ENCODE assay signal across 10 cellular contexts in genomic region chr6:35669441-35669776, GRCh38. TPM values are rescaled to one million over a fixed set of nuclear protein-coding genes. Genes with fewer than 3 reads are reported as not detected.
A peak's percentile ranks its signal among the peaks of the same experiment; 100 is the strongest.
DNase-seq lines count a peak whose midpoint lies in the region; ATAC-seq and TF ChIP-seq lines count a peak whose summit lies in the region.
"Had no signal": no experiment of that assay in that cellular context is flagged by ENCODE, and none has a peak within 500 bp of the region (broad histone marks: within the 10 kb centered on the region; RNA-seq: fewer than 3 reads in every experiment).

No MANE protein-coding gene starts in this region.

- H3K4ac ChIP-seq in IMR-90 (ENCODE audit: low read depth, low read length): no peak overlapping the region

- peaks cover 56% of the 10 kb centered on the region for H3K4me1 Mint-ChIP-seq in CD4-positive, alpha-beta T cell (ENCODE audit: low read depth)
- peaks cover 71% of the 10 kb centered on the region for H3K4me1 Mint-ChIP-seq in activated naive CD8-positive, alpha-beta T cell treated with anti-CD3 and anti-CD28 coated beads, Interleukin-2, amount 50 U/mL, for 24 hours

- H2BK20ac ChIP-seq in IMR-90 (ENCODE audit: low read depth, low read length): no peak overlapping the region

- no peak overlapping the region for H3K18ac ChIP-seq in IMR-90 (ENCODE audit: low read depth, low read length)

- no peak overlapping the region; the same call in 1 of the 2 replicates for H3K4me3 ChIP-seq in IMR-90 (ENCODE audit: insufficient read depth, low read depth, low read length)
- no peak overlapping the region for H3K4me3 ChIP-seq in mucosa of descending colon

- DNase-seq in CD4-positive, alpha-beta T cell: no peak
- peak; percentile 64 for DNase-seq in IMR-90
- DNase-seq in activated naive CD8-positive, alpha-beta T cell treated with anti-CD3 and anti-CD28 coated beads, Interleukin-2, amount 50 U/mL, for 24 hours: no peak
- DNase-seq in mucosa of descending colon: no peak
- no peak for DNase-seq in central memory CD4-positive, alpha-beta T cell
- DNase-seq in AG08396 (ENCODE audit: low spot score): no peak
- DNase-seq in superior temporal gyrus (ENCODE audit: extremely low spot score): no peak
- DNase-seq: MV-4-11, occipital lobe had no signal

- no peak for TF ChIP-seq RAD21 in IMR-90 (IDR thresholded peaks at IDR 0.05; ENCODE audit: low read length)

- no peak overlapping the region for H2AK9ac ChIP-seq in IMR-90 (replicated peaks; ENCODE audit: low read depth, low read length, poor library complexity)

- H3K27ac Mint-ChIP-seq in CD4-positive, alpha-beta T cell: peak overlapping the region; percentile 91
- peak overlapping the region; percentile 90 for H3K27ac Mint-ChIP-seq in activated naive CD8-positive, alpha-beta T cell treated with anti-CD3 and anti-CD28 coated beads, Interleukin-2, amount 50 U/mL, for 24 hours

- no peak overlapping the region for H2BK15ac ChIP-seq in IMR-90 (ENCODE audit: low read depth, low read length)

- TF ChIP-seq POLR2A in IMR-90 (IDR thresholded peaks at IDR 0.05; ENCODE audit: low read depth, low read length): no peak

- H2AFZ ChIP-seq in IMR-90 (replicated peaks; ENCODE audit: low read length, poor library complexity): no peak overlapping the region

- H3K9me3 Mint-ChIP-seq in CD4-positive, alpha-beta T cell: no peaks in the 10 kb centered on the region
- no peaks in the 10 kb centered on the region for H3K9me3 Mint-ChIP-seq in activated naive CD8-positive, alpha-beta T cell treated with anti-CD3 and anti-CD28 coated beads, Interleukin-2, amount 50 U/mL, for 24 hours

- H4K20me1 ChIP-seq in IMR-90 (ENCODE audit: insufficient read depth, low read length): no peaks in the 10 kb centered on the region

- no peak overlapping the region for H4K5ac ChIP-seq in IMR-90 (ENCODE audit: low read depth, low read length)

- H3K27me3 Mint-ChIP-seq in CD4-positive, alpha-beta T cell: no peaks in the 10 kb centered on the region
- H3K27me3 Mint-ChIP-seq in activated naive CD8-positive, alpha-beta T cell treated with anti-CD3 and anti-CD28 coated beads, Interleukin-2, amount 50 U/mL, for 24 hours: no peaks in the 10 kb centered on the region

- H2BK5ac ChIP-seq in IMR-90 (ENCODE audit: low read depth, low read length, poor library complexity, severe bottlenecking): peak overlapping the region; percentile 96

- H3K27ac ChIP-seq in CD4-positive, alpha-beta T cell (ENCODE audit: low read depth, low read length): peak overlapping the region; percentile 26
- peak overlapping the region; percentile 52; the same call in 1 of the 2 replicates for H3K27ac ChIP-seq in IMR-90 (ENCODE audit: insufficient read depth, low read length)

- 0 out of 2 replicates have a peak overlapping the region, but pooled peaks have one; percentile 3 for H4K91ac ChIP-seq in IMR-90 (ENCODE audit: insufficient read depth, low read depth, low read length)

- H3K36me3 ChIP-seq in IMR-90 (ENCODE audit: control insufficient read depth, insufficient read depth, low read length): no peaks in the 10 kb centered on the region
- H3K36me3 ChIP-seq in mucosa of descending colon (ENCODE audit: low read depth): no peaks in the 10 kb centered on the region

- H3K9ac ChIP-seq in IMR-90 (ENCODE audit: low read depth, low read length): peak overlapping the region; percentile 1; the same call in 1 of the 2 replicates

- no peak overlapping the region for H3K23ac ChIP-seq in IMR-90 (ENCODE audit: low read depth, low read length)

- TF ChIP-seq CTCF in CD4-positive, alpha-beta T cell (IDR thresholded peaks at IDR 0.05): no peak
- TF ChIP-seq CTCF in IMR-90 (conservative IDR thresholded peaks at IDR 0.05; ENCODE audit: low read depth, low read length) (no peak), mucosa of descending colon (IDR thresholded peaks at IDR 0.05) (no peak)

- CTCF ChIA-PET in CD4-positive, alpha-beta T cell (lab: Charles Lee): interaction anchor here (1.5 to 2.7 kb wide), 3 partner anchors 11 to 68 kb away, joined by 6 to 14 read pairs (median 10); no protein-coding TSS in a partner anchor
- CTCF ChIA-PET in IMR-90 (lab: Yijun Ruan, JAX): interaction anchor here (0.6 to 1.1 kb wide), 2 partner anchors 11 to 117 kb away, joined by 3 read pairs; no protein-coding TSS in a partner anchor

- H3K56ac ChIP-seq in IMR-90 (ENCODE audit: extremely low read depth, insufficient read depth, low read length): no peak overlapping the region

- no peaks in the 10 kb centered on the region for H3K27me3 ChIP-seq in CD4-positive, alpha-beta T cell (ENCODE audit: control insufficient read depth, insufficient read depth, low read length)
- H3K27me3 ChIP-seq in IMR-90 (ENCODE audit: control insufficient read depth, insufficient read depth, low read length): no peaks in the 10 kb centered on the region

- POLR2A ChIA-PET in CD4-positive, alpha-beta T cell (lab: Charles Lee): interaction anchor here (0.7 to 3.2 kb wide), 17 partner anchors 9 to 105 kb away, joined by 3 to 26 read pairs (median 4); partner anchors contain the start of gene FKBP5
- POLR2A ChIA-PET in IMR-90 (lab: Charles Lee; ENCODE audit: unreplicated experiment): no interaction called here

- H3K36me3 Mint-ChIP-seq in CD4-positive, alpha-beta T cell (ENCODE audit: low read depth): peaks cover 26% of the 10 kb centered on the region
- H3K36me3 Mint-ChIP-seq in activated naive CD8-positive, alpha-beta T cell treated with anti-CD3 and anti-CD28 coated beads, Interleukin-2, amount 50 U/mL, for 24 hours (ENCODE audit: low read depth): no peaks in the 10 kb centered on the region

- intact Hi-C loops in CD4-positive, alpha-beta T cell (cut with DNase I, micrococcal nuclease): loop anchor here (2.0 to 5.0 kb wide), 2 partner anchors 19 to 37 kb away; partner anchors contain the start of gene FKBP5 (in 1 of the 2)
- intact Hi-C loops in IMR-90 (cut with micrococcal nuclease) (loop anchor here (5.0 kb wide), 1 partner anchor 67 kb away; no protein-coding TSS in a partner anchor), mucosa of descending colon (cut with DNase I, micrococcal nuclease) (no loop called here)

- ATAC-seq in CD4-positive, alpha-beta T cell (ENCODE audit: poor library complexity): peak; percentile 72
- peak; percentile 84 for ATAC-seq in IMR-90 (ENCODE audit: low read depth)
- peak; percentile 61 for ATAC-seq in activated naive CD8-positive, alpha-beta T cell treated with anti-CD3 and anti-CD28 coated beads, Interleukin-2, amount 50 U/mL, for 24 hours
- ATAC-seq in mucosa of descending colon: peak; percentile 81
- no peak for ATAC-seq in GM21717 (IDR thresholded peaks at IDR 0.05; ENCODE audit: unreplicated experiment)

- no TSS peak for BruUV-seq in IMR-90 (replicated peaks; lab: Mats Ljungman, UMichigan)

- WGBS in IMR-90 (ENCODE audit: extremely low coverage in 2 of 2, insufficient read length in 1 of 2), 2 experiments: no CpG with 5 or more reads among the region's 1 CpG

- no peaks in the 10 kb centered on the region; the same call in none of the 2 replicates for H3K9me1 ChIP-seq in IMR-90 (ENCODE audit: insufficient read depth, low read length)

- no peak overlapping the region for H2BK120ac ChIP-seq in IMR-90 (ENCODE audit: low read depth, low read length)

- no peak overlapping the region for H2AK5ac ChIP-seq in IMR-90 (ENCODE audit: low read depth, low read length)

- in situ Hi-C loops in IMR-90 (cut with MboI; ENCODE audit: low sequenced_read_pairs): no loop called here

- dilution Hi-C loops in IMR-90 (cut with HindIII; ENCODE audit: low sequenced_read_pairs, unreplicated experiment): no loop called here

- peak overlapping the region; percentile 63 for H3K4me2 ChIP-seq in IMR-90 (ENCODE audit: low read depth, low read length)

- H3K4me3 Mint-ChIP-seq in CD4-positive, alpha-beta T cell: peak overlapping the region; percentile 82
- peak overlapping the region; percentile 79 for H3K4me3 Mint-ChIP-seq in activated naive CD8-positive, alpha-beta T cell treated with anti-CD3 and anti-CD28 coated beads, Interleukin-2, amount 50 U/mL, for 24 hours

- H4K8ac ChIP-seq in IMR-90 (ENCODE audit: low read depth in 2 of 2, low read length in 2 of 2): peak overlapping the region in 1 of 2 experiments; percentile 50; a peak in 1 of 4 replicates

- H3K14ac ChIP-seq in IMR-90 (replicated peaks; ENCODE audit: low read depth, low read length): no peak overlapping the region

- H3K4me1 ChIP-seq in IMR-90 (ENCODE audit: control insufficient read depth, insufficient read depth, low read length) (peaks cover 8% of the 10 kb centered on the region), mucosa of descending colon (ENCODE audit: low read depth) (peaks cover 19% of the 10 kb centered on the region)

- no peaks in the 10 kb centered on the region for H3K9me3 ChIP-seq in CD4-positive, alpha-beta T cell (ENCODE audit: control insufficient read depth, low read length)
- H3K9me3 ChIP-seq in IMR-90 (ENCODE audit: control insufficient read depth, insufficient read depth, low read length) (no peaks in the 10 kb centered on the region), mucosa of descending colon (no peaks in the 10 kb centered on the region)

- peaks cover 5 to 29% of the 10 kb centered on the region in 2 experiments for H3K79me1 ChIP-seq in IMR-90 (ENCODE audit: low read depth in 1 of 2, low read length in 2 of 2)

TF ChIP-seq in IMR-90, 13 proteins besides CTCF, POLR2A, EP300 and RAD21 (continues in another document):
- TF ChIP-seq, protein P1, sequence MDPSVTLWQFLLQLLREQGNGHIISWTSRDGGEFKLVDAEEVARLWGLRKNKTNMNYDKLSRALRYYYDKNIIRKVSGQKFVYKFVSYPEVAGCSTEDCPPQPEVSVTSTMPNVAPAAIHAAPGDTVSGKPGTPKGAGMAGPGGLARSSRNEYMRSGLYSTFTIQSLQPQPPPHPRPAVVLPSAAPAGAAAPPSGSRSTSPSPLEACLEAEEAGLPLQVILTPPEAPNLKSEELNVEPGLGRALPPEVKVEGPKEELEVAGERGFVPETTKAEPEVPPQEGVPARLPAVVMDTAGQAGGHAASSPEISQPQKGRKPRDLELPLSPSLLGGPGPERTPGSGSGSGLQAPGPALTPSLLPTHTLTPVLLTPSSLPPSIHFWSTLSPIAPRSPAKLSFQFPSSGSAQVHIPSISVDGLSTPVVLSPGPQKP (IDR thresholded peaks at IDR 0.05; ENCODE audit: borderline replicate concordance, low read depth, low read length): no peak
- TF ChIP-seq MAFK (IDR thresholded peaks at IDR 0.05; ENCODE audit: low read depth, low read length): no peak
- no peak for TF ChIP-seq MXI1 (IDR thresholded peaks at IDR 0.05; ENCODE audit: borderline replicate concordance, low read depth, low read length)
- no peak for TF ChIP-seq SMC3 (IDR thresholded peaks at IDR 0.05; ENCODE audit: low read depth, low read length)
- no peak for TF ChIP-seq FOS (IDR thresholded peaks at IDR 0.05; ENCODE audit: low read depth, low read length)
- TF ChIP-seq NFE2L2 (IDR thresholded peaks at IDR 0.05; ENCODE audit: low read depth, low read length): no peak
- no peak for TF ChIP-seq RFX5 (IDR thresholded peaks at IDR 0.05; ENCODE audit: low read depth, low read length)

RNA-seq across cellular contexts. Expression of gene FKBP5, which starts 19.3 kb away (rescaled TPM):
- total RNA-seq in CD4-positive, alpha-beta T cell: 10 to 100 TPM; 72.6 to 75.9 TPM
- 7.0 and 10.0 TPM in 2 replicates for total RNA-seq in IMR-90 (2012; rRNA removed)
- polyA plus RNA-seq in IMR-90 (2012; rRNA removed): 5.6 and 6.8 TPM in 2 replicates
- 1.2 and 2.7 TPM in 2 replicates for polyA plus RNA-seq in IMR-90 (2012; cell fraction: cytosol; rRNA removed)
- 0.62 and 3.4 TPM in 2 replicates for polyA plus RNA-seq in IMR-90 (2012; cell fraction: nucleus; rRNA removed; ENCODE audit: low replicate concordance)
- 100 to 1,000 TPM in 2 of 3 donors, 10 to 100 TPM in 1; 22.1 to 174 (median 150) TPM for total RNA-seq in mucosa of descending colon

Comparison
In these comparisons a context has a peak if more than half of its experiments do, and no peak if none do; other contexts are left out.
1. intact Hi-C loops: an anchor here in CD4-positive, alpha-beta T cell (2.0 to 5.0 kb wide) and IMR-90 (5.0 kb wide); none called in mucosa of descending colon.